ENCODE assay signal across 3 cellular contexts in the genomic region with DNA sequence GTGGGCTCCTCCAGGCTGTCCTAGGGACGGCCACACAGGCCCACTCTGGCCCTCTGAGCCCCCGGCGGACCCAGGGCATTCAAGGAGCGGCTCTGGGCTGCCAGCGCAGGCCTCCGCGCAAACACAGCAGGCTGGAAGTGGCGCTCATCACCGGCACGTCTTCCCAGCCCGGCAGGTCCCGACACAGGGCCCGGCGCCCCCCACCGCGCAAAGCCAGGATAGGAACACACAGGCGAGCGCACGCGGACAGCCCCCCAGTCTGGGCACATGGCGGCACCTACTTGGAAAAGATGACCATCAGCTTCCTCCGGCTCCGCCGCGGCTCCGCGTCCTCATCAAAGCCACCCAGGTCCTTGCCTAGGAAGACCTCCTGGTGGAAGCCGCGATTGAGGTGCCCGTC.
TF ChIP-seq lines count a peak whose summit lies in the region.

No MANE protein-coding gene starts in this region.

TF ChIP-seq in HCT116, 20 proteins besides CTCF, POLR2A, EP300 and RAD21:
- TF ChIP-seq, protein P1, sequence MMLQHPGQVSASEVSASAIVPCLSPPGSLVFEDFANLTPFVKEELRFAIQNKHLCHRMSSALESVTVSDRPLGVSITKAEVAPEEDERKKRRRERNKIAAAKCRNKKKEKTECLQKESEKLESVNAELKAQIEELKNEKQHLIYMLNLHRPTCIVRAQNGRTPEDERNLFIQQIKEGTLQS (IDR thresholded peaks at IDR 0.05) = no peak
TF ChIP-seq in HCT116: peak in this region for 0.

TF ChIP-seq in K562, 482 proteins besides CTCF, POLR2A, EP300 and RAD21:
- peak; percentile 27 for TF ChIP-seq FIP1L1 (IDR thresholded peaks at IDR 0.05; ENCODE audit: low read depth, low read length, poor library complexity, severe bottlenecking)
- no peak for TF ChIP-seq ZNF41 (CRISPR knock-in tag; conservative IDR thresholded peaks at IDR 0.05)
- TF ChIP-seq ZC3H11A (IDR thresholded peaks at IDR 0.05; ENCODE audit: low read depth, low read length) = no peak
- TF ChIP-seq, protein P2, sequence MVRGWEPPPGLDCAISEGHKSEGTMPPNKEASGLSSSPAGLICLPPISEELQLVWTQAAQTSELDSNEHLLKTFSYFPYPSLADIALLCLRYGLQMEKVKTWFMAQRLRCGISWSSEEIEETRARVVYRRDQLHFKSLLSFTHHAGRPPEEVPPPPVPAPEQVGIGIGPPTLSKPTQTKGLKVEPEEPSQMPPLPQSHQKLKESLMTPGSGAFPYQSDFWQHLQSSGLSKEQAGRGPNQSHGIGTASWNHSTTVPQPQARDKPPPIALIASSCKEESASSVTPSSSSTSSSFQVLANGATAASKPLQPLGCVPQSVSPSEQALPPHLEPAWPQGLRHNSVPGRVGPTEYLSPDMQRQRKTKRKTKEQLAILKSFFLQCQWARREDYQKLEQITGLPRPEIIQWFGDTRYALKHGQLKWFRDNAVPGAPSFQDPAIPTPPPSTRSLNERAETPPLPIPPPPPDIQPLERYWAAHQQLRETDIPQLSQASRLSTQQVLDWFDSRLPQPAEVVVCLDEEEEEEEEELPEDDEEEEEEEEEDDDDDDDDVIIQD (CRISPR knock-in tag; IDR thresholded peaks at IDR 0.05) = no peak
- TF ChIP-seq BCL6 (CRISPR knock-in tag; IDR thresholded peaks at IDR 0.05) = no peak
- TF ChIP-seq, protein P3, sequence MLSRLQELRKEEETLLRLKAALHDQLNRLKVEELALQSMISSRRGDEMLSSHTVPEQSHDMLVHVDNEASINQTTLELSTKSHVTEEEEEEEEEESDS (CRISPR knock-in tag; IDR thresholded peaks at IDR 0.05) = no peak
- no peak for TF ChIP-seq ERF (CRISPR knock-in tag; IDR thresholded peaks at IDR 0.05)
- TF ChIP-seq RBM17 (IDR thresholded peaks at IDR 0.05; ENCODE audit: borderline replicate concordance, low read depth, low read length) = no peak
- no peak for TF ChIP-seq FOS (IDR thresholded peaks at IDR 0.05; ENCODE audit: extremely low read depth, insufficient read length)
- TF ChIP-seq POLR2AphosphoS5 (IDR thresholded peaks at IDR 0.05; ENCODE audit: control insufficient read depth, insufficient read depth, low read depth, low read length) = 0 out of 2 replicates have a peak, but pooled peaks have one; percentile 8
- TF ChIP-seq, protein P4, sequence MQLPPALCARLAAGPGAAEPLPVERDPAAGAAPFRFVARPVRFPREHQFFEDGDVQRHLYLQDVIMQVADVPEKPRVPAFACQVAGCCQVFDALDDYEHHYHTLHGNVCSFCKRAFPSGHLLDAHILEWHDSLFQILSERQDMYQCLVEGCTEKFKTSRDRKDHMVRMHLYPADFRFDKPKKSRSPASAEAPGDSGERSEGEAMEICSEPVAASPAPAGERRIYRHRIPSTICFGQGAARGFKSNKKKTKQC (CRISPR knock-in tag; IDR thresholded peaks at IDR 0.05) = no peak
- peak; percentile 21; the same call in 1 of the 2 replicates for TF ChIP-seq RBFOX2 (IDR thresholded peaks at IDR 0.05; ENCODE audit: low read depth, low read length)
- TF ChIP-seq SAP30 (IDR thresholded peaks at IDR 0.05; ENCODE audit: borderline replicate concordance, insufficient read depth, low read depth, low read length, poor library complexity, severe bottlenecking) = no peak
- TF ChIP-seq MCM2 (IDR thresholded peaks at IDR 0.05; ENCODE audit: low read depth) = no peak
- no peak for TF ChIP-seq ZNF146 (CRISPR knock-in tag; IDR thresholded peaks at IDR 0.05; ENCODE audit: unreplicated experiment)

TF ChIP-seq in GM12891, 5 proteins besides CTCF, POLR2A, EP300 and RAD21:
- TF ChIP-seq SPI1 (IDR thresholded peaks at IDR 0.05; ENCODE audit: low read depth, low read length) (no peak), POU2F2 (IDR thresholded peaks at IDR 0.05; ENCODE audit: low read depth, low read length) (no peak), POLR2AphosphoS5 (IDR thresholded peaks at IDR 0.05; ENCODE audit: low read depth, low read length) (no peak), TAF1 (IDR thresholded peaks at IDR 0.05; ENCODE audit: low read depth, low read length) (no peak), PAX5 (IDR thresholded peaks at IDR 0.05; ENCODE audit: insufficient read depth, low read length, severe bottlenecking) (no peak)
